Comparison of ENCODE assay signal across 18 cellular contexts in genomic region chr1:162405800-162406199, GRCh38. TPM values are rescaled to one million over a fixed set of nuclear protein-coding genes. Genes with fewer than 3 reads are reported as not detected.
"Had no signal": no experiment of that assay in that cellular context is flagged by ENCODE, and none has a peak within 500 bp of the region (broad histone marks: within the 10 kb centered on the region; RNA-seq: fewer than 3 reads in every experiment).

No MANE protein-coding gene starts in this region.

- H3K79me2 ChIP-seq: parathyroid adenoma had no signal

- H3K9ac ChIP-seq: parathyroid adenoma had no signal

- H2AFZ ChIP-seq: parathyroid adenoma had no signal

- H3K4me3 Mint-ChIP-seq: stimulated activated naive CD8-positive, alpha-beta T cell treated with anti-CD3 and anti-CD28 coated beads, Interleukin-15, Interleukin-2, amounts not matched to agents 100 ng/mL and 50 ng/mL, for 24 hours had no signal

- H3K27ac ChIP-seq: cardiac muscle cell, esophagus squamous epithelium, lower lobe of right lung, parathyroid adenoma, upper lobe of left lung had no signal

- DNase-seq: activated naive CD4-positive, alpha-beta T cell treated with Interleukin-2 at 50 U/mL for 16 hours; activated T-cell treated with anti-CD3 and anti-CD28 coated beads for 4 hours; esophagus squamous epithelium; foreskin melanocyte; left cardiac atrium; lower lobe of right lung; midbrain; T-helper 1 cell; T1000; upper lobe of left lung had no signal

- H3K4me1 ChIP-seq: esophagus squamous epithelium, lower lobe of right lung, parathyroid adenoma, upper lobe of left lung had no signal

- H3K4me3 ChIP-seq: cardiac muscle cell, esophagus squamous epithelium, lower lobe of right lung, smooth muscle cell, upper lobe of left lung had no signal

- H3K9me3 Mint-ChIP-seq: stimulated activated naive CD8-positive, alpha-beta T cell treated with anti-CD3 and anti-CD28 coated beads, Interleukin-15, Interleukin-2, amounts not matched to agents 100 ng/mL and 50 ng/mL, for 24 hours had no signal

- H3K9me3 ChIP-seq: esophagus squamous epithelium, lower lobe of right lung, upper lobe of left lung had no signal

- H3K4me2 ChIP-seq: smooth muscle cell had no signal

- ATAC-seq: activated CD4-positive, CD25-positive, alpha-beta regulatory T cell treated with anti-CD3 and anti-CD28 coated beads, Interleukin-2, amount 50 U/mL, for 24 hours; left cardiac atrium; lower lobe of right lung; SK-N-SH treated with all-trans-retinoic acid at 6 μM for 48 hours had no signal

- H3K36me3 ChIP-seq: cardiac muscle cell, esophagus squamous epithelium, lower lobe of right lung, upper lobe of left lung had no signal

- H3K27me3 ChIP-seq: cardiac muscle cell, upper lobe of left lung had no signal

- H3K27ac Mint-ChIP-seq: stimulated activated naive CD8-positive, alpha-beta T cell treated with anti-CD3 and anti-CD28 coated beads, Interleukin-15, Interleukin-2, amounts not matched to agents 100 ng/mL and 50 ng/mL, for 24 hours had no signal

RNA-seq across cellular contexts. Expression of gene SH2D1B, which starts 6.1 kb away (rescaled TPM):
- total RNA-seq: activated CD8-positive, alpha-beta memory T cell treated with anti-CD3 and anti-CD28 coated beads for 36 hours; smooth muscle cell; temporal lobe had no signal
- polyA plus RNA-seq: smooth muscle cell had no signal

RNA-seq across cellular contexts. Expression of gene SPATA46, which starts 29.1 kb away (rescaled TPM):
- total RNA-seq: activated CD8-positive, alpha-beta memory T cell treated with anti-CD3 and anti-CD28 coated beads for 36 hours; cardiac muscle cell; esophagus squamous epithelium; left cardiac atrium; lower lobe of right lung; smooth muscle cell; temporal lobe; upper lobe of left lung had no signal
- polyA plus RNA-seq: cardiac muscle cell, smooth muscle cell had no signal
